ENCODE assay signal across 8 cellular contexts in the genomic region with DNA sequence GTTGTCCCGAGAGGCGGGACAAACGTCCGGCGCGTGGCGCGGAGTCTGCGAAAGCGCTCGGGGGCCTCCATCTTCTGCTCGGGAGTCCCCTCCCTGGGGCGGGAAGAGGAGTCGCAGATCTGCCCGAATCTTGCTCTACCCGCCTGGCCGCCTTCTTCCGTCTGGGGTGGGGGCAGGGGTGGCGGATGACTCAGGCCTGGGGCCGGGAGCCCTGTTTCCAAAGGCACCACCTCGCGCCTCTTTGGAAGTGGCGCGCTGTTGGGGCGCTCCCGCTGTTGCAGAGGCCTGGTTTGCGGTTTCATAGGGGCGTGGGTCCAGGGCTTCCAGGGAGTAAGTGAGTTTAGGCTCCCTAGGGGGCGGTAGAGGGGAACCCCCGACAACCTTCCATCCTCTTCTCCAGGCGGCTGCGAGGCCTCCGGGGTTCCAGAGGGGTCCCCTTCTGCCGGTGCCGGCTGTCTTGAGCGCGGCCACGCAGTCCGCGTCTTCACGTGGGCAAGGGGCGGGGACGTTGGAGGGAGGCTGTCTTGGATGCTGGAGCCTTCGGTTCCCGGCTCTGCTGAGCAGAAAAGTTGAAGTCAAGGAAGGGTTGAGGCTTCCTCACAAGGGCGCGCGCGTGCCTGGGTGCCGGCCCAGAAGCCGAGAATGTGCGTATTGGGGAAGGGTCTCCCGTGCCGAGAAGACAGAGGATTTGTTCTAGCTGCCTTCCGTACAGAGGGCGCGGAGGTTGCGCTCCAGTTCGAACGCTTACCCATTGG. TPM values are rescaled to one million over a fixed set of nuclear protein-coding genes. Genes with fewer than 3 reads are reported as not detected.
DNase-seq lines count a peak whose midpoint lies in the region; ATAC-seq and TF ChIP-seq lines count a peak whose summit lies in the region.

No MANE protein-coding gene starts in this region.

- no peak overlapping the region for H3K27ac Mint-ChIP-seq in WTC11
- H3K27ac Mint-ChIP-seq in activated T-helper 17 cell treated with anti-CD3 and anti-CD28 coated beads, Interleukin-2, amount 50 U/mL, for 72 hours: no peak overlapping the region

- H3K27me3 Mint-ChIP-seq in WTC11 (ENCODE audit: low read depth): peaks cover 50% of the 10 kb centered on the region
- H3K27me3 Mint-ChIP-seq in activated T-helper 17 cell treated with anti-CD3 and anti-CD28 coated beads, Interleukin-2, amount 50 U/mL, for 72 hours: peaks cover 22% of the 10 kb centered on the region

- H3K9me3 ChIP-seq in esophagus muscularis mucosa: no peaks in the 10 kb centered on the region
- no peaks in the 10 kb centered on the region for H3K9me3 ChIP-seq in effector memory CD4-positive, alpha-beta T cell (ENCODE audit: control insufficient read depth, low read length)

- TF ChIP-seq CTCF in GM12873 (IDR thresholded peaks at IDR 0.05; ENCODE audit: insufficient read depth, low read depth, low read length, missing control alignments) (peak; percentile 37), WTC11 (IDR thresholded peaks at IDR 0.05) (peak; percentile 77), esophagus muscularis mucosa (IDR thresholded peaks at IDR 0.05) (peak in 1 of 3 experiments; percentile 11)

- peaks cover 38% of the 10 kb centered on the region for H3K4me1 Mint-ChIP-seq in WTC11
- no peaks in the 10 kb centered on the region for H3K4me1 Mint-ChIP-seq in activated T-helper 17 cell treated with anti-CD3 and anti-CD28 coated beads, Interleukin-2, amount 50 U/mL, for 72 hours

- no peak for TF ChIP-seq POLR2A in esophagus muscularis mucosa (IDR thresholded peaks at IDR 0.05; ENCODE audit: low read depth)

- peaks cover 5 to 84% (median 62%) of the 10 kb centered on the region in 4 donors for H3K27me3 ChIP-seq in esophagus muscularis mucosa
- H3K27me3 ChIP-seq in effector memory CD4-positive, alpha-beta T cell (replicated peaks; ENCODE audit: control insufficient read depth, insufficient read depth, low read length, poor library complexity, severe bottlenecking): peaks cover 12% of the 10 kb centered on the region

- TF ChIP-seq EP300 in esophagus muscularis mucosa (IDR thresholded peaks at IDR 0.05): no peak

- DNase-seq in ACHN: peak; percentile 39
- DNase-seq in WTC11 (ENCODE audit: low spot score): peak; percentile 79
- peak; percentile 73 for DNase-seq in iPS-NIHi7 (ENCODE audit: extremely low spot score)
- no peak for DNase-seq in esophagus muscularis mucosa (ENCODE audit: extremely low spot score)
- DNase-seq in effector memory CD4-positive, alpha-beta T cell: no peak

- H3K36me3 Mint-ChIP-seq in WTC11: no peaks in the 10 kb centered on the region
- no peaks in the 10 kb centered on the region for H3K36me3 Mint-ChIP-seq in activated T-helper 17 cell treated with anti-CD3 and anti-CD28 coated beads, Interleukin-2, amount 50 U/mL, for 72 hours (ENCODE audit: low read depth)

- ATAC-seq in WTC11 (peak; percentile 23), GM19324 (IDR thresholded peaks at IDR 0.05; ENCODE audit: low FRiP score, unreplicated experiment) (no peak)
- no peak for ATAC-seq in activated T-helper 17 cell treated with anti-CD3 and anti-CD28 coated beads, Interleukin-2, amount 50 U/mL, for 72 hours (replicated peaks)

- H3K9me3 Mint-ChIP-seq in WTC11: no peaks in the 10 kb centered on the region
- no peaks in the 10 kb centered on the region for H3K9me3 Mint-ChIP-seq in activated T-helper 17 cell treated with anti-CD3 and anti-CD28 coated beads, Interleukin-2, amount 50 U/mL, for 72 hours

- in situ Hi-C loops in ACHN (cut with HindIII; ENCODE audit: low pct_ligation_motif_present, low pct_unique_long_range_greater_than_20kb, low sequenced_read_pairs): no loop called here

- WGBS in esophagus muscularis mucosa: 2% methylated on average over 13 of the region's 60 CpGs

- intact Hi-C loops in esophagus muscularis mucosa (cut with DNase I): no loop called here

- no peaks in the 10 kb centered on the region for H3K36me3 ChIP-seq in esophagus muscularis mucosa
- no peaks in the 10 kb centered on the region for H3K36me3 ChIP-seq in effector memory CD4-positive, alpha-beta T cell (ENCODE audit: control insufficient read depth, insufficient read depth, low read length)

- H3K4me3 ChIP-seq in esophagus muscularis mucosa: peak overlapping the region in 2 of 4 donors; percentile 7 to 20
- H3K4me3 ChIP-seq in effector memory CD4-positive, alpha-beta T cell (ENCODE audit: insufficient read depth, low read depth, low read length, poor library complexity, severe bottlenecking): no peak overlapping the region

- peak overlapping the region; percentile 83 for H3K4me3 Mint-ChIP-seq in WTC11
- no peak overlapping the region for H3K4me3 Mint-ChIP-seq in activated T-helper 17 cell treated with anti-CD3 and anti-CD28 coated beads, Interleukin-2, amount 50 U/mL, for 72 hours

- CTCF ChIA-PET in WTC11 (lab: Charles Lee): interaction anchor here (1.0 kb wide), 2 partner anchors 38 to 347 kb away, joined by 3 to 5 read pairs; no protein-coding TSS in a partner anchor

- POLR2A ChIA-PET in WTC11 (lab: Charles Lee): no interaction called here

- H3K27ac ChIP-seq in esophagus muscularis mucosa (replicated peaks in 1 of 4): no peak overlapping the region
- no peak overlapping the region for H3K27ac ChIP-seq in effector memory CD4-positive, alpha-beta T cell (ENCODE audit: insufficient read depth, low read length, poor library complexity, severe bottlenecking)

- peaks cover 43 to 67% (median 64%) of the 10 kb centered on the region in 4 donors for H3K4me1 ChIP-seq in esophagus muscularis mucosa
- peaks cover 10% of the 10 kb centered on the region for H3K4me1 ChIP-seq in effector memory CD4-positive, alpha-beta T cell (ENCODE audit: control insufficient read depth, insufficient read depth, low read length, poor library complexity, severe bottlenecking)

TF ChIP-seq in WTC11, 78 proteins besides CTCF, POLR2A, EP300 and RAD21:
- no peak for TF ChIP-seq ZBTB21 (CRISPR knock-in tag; IDR thresholded peaks at IDR 0.05; ENCODE audit: borderline replicate concordance)
- 0 out of 2 replicates have a peak, but pooled peaks have one; percentile 39 for TF ChIP-seq HMGXB4 (CRISPR knock-in tag; IDR thresholded peaks at IDR 0.05)
- TF ChIP-seq, protein P1, sequence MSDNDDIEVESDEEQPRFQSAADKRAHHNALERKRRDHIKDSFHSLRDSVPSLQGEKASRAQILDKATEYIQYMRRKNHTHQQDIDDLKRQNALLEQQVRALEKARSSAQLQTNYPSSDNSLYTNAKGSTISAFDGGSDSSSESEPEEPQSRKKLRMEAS (CRISPR knock-in tag; IDR thresholded peaks at IDR 0.05): peak; percentile 65; the same call in 1 of the 2 replicates

RNA-seq across cellular contexts. Expression of gene TFAP2C, which starts 2.6 kb away (rescaled TPM):
- total RNA-seq in WTC11 (2021) (18.4 to 23.7 TPM (median 19.8 TPM) in 3 replicates), esophagus muscularis mucosa (1 to 10 TPM; 1.9 to 3.4 (median 2.4) TPM)
- not detected for total RNA-seq in activated T-helper 17 cell treated with anti-CD3 and anti-CD28 coated beads, Interleukin-2, amount 50 U/mL, for 72 hours

Comparison
In these comparisons a context has a peak if more than half of its experiments do, and no peak if none do; other contexts are left out.
1. DNase-seq: peak in ACHN (single experiment), WTC11 (single experiment) and iPS-NIHi7 (single experiment); none in esophagus muscularis mucosa (single experiment) and effector memory CD4-positive, alpha-beta T cell (0 of 3).